Comparison of ENCODE assay signal across 30 cellular contexts in genomic region chrX:118878977-118879376, GRCh38. TPM values are rescaled to one million over a fixed set of nuclear protein-coding genes. Genes with fewer than 3 reads are reported as not detected.
"Had no signal": no experiment of that assay in that cellular context is flagged by ENCODE, and none has a peak within 500 bp of the region (broad histone marks: within the 10 kb centered on the region; RNA-seq: fewer than 3 reads in every experiment).

No MANE protein-coding gene starts in this region.

- H3K27me3 Mint-ChIP-seq: stimulated activated memory B cell treated with anti-CD40 and anti-IgM and Interleukin-4, amounts not matched to agents 10 μg/mL and 1 μg/mL and 100 μg/mL, for 72 hours; stimulated activated naive CD8-positive, alpha-beta T cell treated with anti-CD3 and anti-CD28 coated beads, Interleukin-15, amount 100 ng/mL, for 72 hours; type B pancreatic cell had no signal

- H3K9me3 ChIP-seq: stomach, suprapubic skin, testis, thoracic aorta, thyroid gland, tibial artery, tibial nerve, transverse colon, upper lobe of left lung, upper lobe of right lung, uterus, vagina had no signal

- DNase-seq: stimulated activated CD4-positive, alpha-beta T cell treated with anti-CD3 and anti-CD28 coated beads, Interleukin-2, amount 100 ng/mL, for 48 hours; stimulated activated CD4-positive, alpha-beta T cell treated with anti-CD3 and anti-CD28 coated beads, Interleukin-4, amount 100 ng/mL, for 1 hour; stimulated activated CD4-positive, alpha-beta T cell treated with anti-CD3 and anti-CD28 coated beads, Interleukin-4, amount 100 ng/mL, for 24 hours; stimulated activated CD4-positive, alpha-beta T cell treated with anti-CD3 and anti-CD28 coated beads, Interleukin-4, amount 100 ng/mL, for 4 hours; stimulated activated CD8-positive, alpha-beta memory T cell treated with anti-CD3 and anti-CD28 coated beads, Interleukin-4, amount 100 ng/mL, for 48 hours; stimulated activated naive B cell treated with anti-CD40 and anti-IgM and Interleukin-4, amounts not matched to agents 10 μg/mL and 1 μg/mL and 100 μg/mL, for 72 hours; stimulated activated naive CD4-positive, alpha-beta T cell; stimulated activated naive CD4-positive, alpha-beta T cell treated with Interleukin-2 at 50 U/mL for 16 hours; stimulated activated naive CD8-positive, alpha-beta T cell treated with anti-CD3 and anti-CD28 coated beads, Interleukin-15, Interleukin-2, amounts not matched to agents 100 U/mL and 50 U/mL, for 24 hours; stomach; substantia nigra; testis; thyroid gland; tibial artery; transverse colon; trophoblast cell; upper lobe of right lung; uterus had no signal

- H3K27ac ChIP-seq: stomach, suprapubic skin, testis, thoracic aorta, thyroid gland, tibial artery, tibial nerve, transverse colon, upper lobe of left lung, upper lobe of right lung, uterus, vagina had no signal

- H3K36me3 ChIP-seq: stomach, suprapubic skin, thoracic aorta, thyroid gland, tibial artery, tibial nerve, transverse colon, upper lobe of left lung, upper lobe of right lung, uterus, vagina had no signal

- H3K4me3 ChIP-seq: stomach, suprapubic skin, testis, thoracic aorta, thyroid gland, tibial artery, tibial nerve, transverse colon, upper lobe of left lung, upper lobe of right lung, uterus, vagina had no signal

- H3K4me1 ChIP-seq: stomach, suprapubic skin, testis, tibial artery, tibial nerve, transverse colon, upper lobe of left lung, upper lobe of right lung, uterus, vagina had no signal

- FAIRE-seq: urothelium cell line had no signal

- ATAC-seq: stimulated activated effector memory CD8-positive, alpha-beta T cell treated with anti-CD3 and anti-CD28 coated beads, Interleukin-12 subunit alpha, Interleukin-12 subunit beta, amount 100 ng/mL, for 72 hours; stimulated activated memory B cell treated with anti-CD40 and anti-IgM and Interleukin-4, amounts not matched to agents 10 μg/mL and 1 μg/mL and 100 μg/mL, for 72 hours; stimulated activated naive B cell treated with anti-CD40 and anti-IgM and Interleukin-4, amounts not matched to agents 10 μg/mL and 1 μg/mL and 100 μg/mL, for 72 hours; stimulated activated naive CD8-positive, alpha-beta T cell treated with anti-CD3 and anti-CD28 coated beads, Interleukin-15, amount 100 ng/mL, for 72 hours; stimulated activated naive CD8-positive, alpha-beta T cell treated with anti-CD3 and anti-CD28 coated beads, Interleukin-15, Interleukin-2, amounts not matched to agents 100 U/mL and 50 U/mL, for 24 hours; upper lobe of right lung had no signal

- H3K27ac Mint-ChIP-seq: stimulated activated effector memory CD8-positive, alpha-beta T cell treated with anti-CD3 and anti-CD28 coated beads, Interleukin-12 subunit alpha, Interleukin-12 subunit beta, amount 100 ng/mL, for 72 hours; stimulated activated memory B cell treated with anti-CD40 and anti-IgM and Interleukin-4, amounts not matched to agents 10 μg/mL and 1 μg/mL and 100 μg/mL, for 72 hours; stimulated activated naive B cell treated with anti-CD40 and anti-IgM and Interleukin-4, amounts not matched to agents 10 μg/mL and 1 μg/mL and 100 μg/mL, for 72 hours; stimulated activated naive CD8-positive, alpha-beta T cell treated with anti-CD3 and anti-CD28 coated beads, Interleukin-15, amount 100 ng/mL, for 72 hours; stimulated activated naive CD8-positive, alpha-beta T cell treated with anti-CD3 and anti-CD28 coated beads, Interleukin-15, Interleukin-2, amounts not matched to agents 100 ng/mL and 50 ng/mL, for 24 hours; type B pancreatic cell had no signal

- H3K4me3 Mint-ChIP-seq: stimulated activated effector memory CD8-positive, alpha-beta T cell treated with anti-CD3 and anti-CD28 coated beads, Interleukin-12 subunit alpha, Interleukin-12 subunit beta, amount 100 ng/mL, for 72 hours; stimulated activated memory B cell treated with anti-CD40 and anti-IgM and Interleukin-4, amounts not matched to agents 10 μg/mL and 1 μg/mL and 100 μg/mL, for 72 hours; stimulated activated naive B cell treated with anti-CD40 and anti-IgM and Interleukin-4, amounts not matched to agents 10 μg/mL and 1 μg/mL and 100 μg/mL, for 72 hours; stimulated activated naive CD8-positive, alpha-beta T cell treated with anti-CD3 and anti-CD28 coated beads, Interleukin-15, amount 100 ng/mL, for 72 hours; stimulated activated naive CD8-positive, alpha-beta T cell treated with anti-CD3 and anti-CD28 coated beads, Interleukin-15, Interleukin-2, amounts not matched to agents 100 ng/mL and 50 ng/mL, for 24 hours; type B pancreatic cell had no signal

- H3K4me1 Mint-ChIP-seq: stimulated activated effector memory CD8-positive, alpha-beta T cell treated with anti-CD3 and anti-CD28 coated beads, Interleukin-12 subunit alpha, Interleukin-12 subunit beta, amount 100 ng/mL, for 72 hours; stimulated activated memory B cell treated with anti-CD40 and anti-IgM and Interleukin-4, amounts not matched to agents 10 μg/mL and 1 μg/mL and 100 μg/mL, for 72 hours; stimulated activated naive B cell treated with anti-CD40 and anti-IgM and Interleukin-4, amounts not matched to agents 10 μg/mL and 1 μg/mL and 100 μg/mL, for 72 hours; stimulated activated naive CD8-positive, alpha-beta T cell treated with anti-CD3 and anti-CD28 coated beads, Interleukin-15, amount 100 ng/mL, for 72 hours had no signal

- H3K36me3 Mint-ChIP-seq: stimulated activated effector memory CD8-positive, alpha-beta T cell treated with anti-CD3 and anti-CD28 coated beads, Interleukin-12 subunit alpha, Interleukin-12 subunit beta, amount 100 ng/mL, for 72 hours; stimulated activated memory B cell treated with anti-CD40 and anti-IgM and Interleukin-4, amounts not matched to agents 10 μg/mL and 1 μg/mL and 100 μg/mL, for 72 hours; stimulated activated naive B cell treated with anti-CD40 and anti-IgM and Interleukin-4, amounts not matched to agents 10 μg/mL and 1 μg/mL and 100 μg/mL, for 72 hours; type B pancreatic cell had no signal

- H3K9me3 Mint-ChIP-seq: stimulated activated effector memory CD8-positive, alpha-beta T cell treated with anti-CD3 and anti-CD28 coated beads, Interleukin-12 subunit alpha, Interleukin-12 subunit beta, amount 100 ng/mL, for 72 hours; stimulated activated memory B cell treated with anti-CD40 and anti-IgM and Interleukin-4, amounts not matched to agents 10 μg/mL and 1 μg/mL and 100 μg/mL, for 72 hours; stimulated activated naive CD8-positive, alpha-beta T cell treated with anti-CD3 and anti-CD28 coated beads, Interleukin-15, amount 100 ng/mL, for 72 hours; stimulated activated naive CD8-positive, alpha-beta T cell treated with anti-CD3 and anti-CD28 coated beads, Interleukin-15, Interleukin-2, amounts not matched to agents 100 ng/mL and 50 ng/mL, for 24 hours; type B pancreatic cell had no signal

- H3K27me3 ChIP-seq: stomach, suprapubic skin, testis, thyroid gland, tibial artery, tibial nerve, transverse colon, upper lobe of left lung, upper lobe of right lung, uterus, vagina had no signal

RNA-seq across cellular contexts. Expression of gene ZCCHC12, which starts 55.4 kb away (rescaled TPM):
- total RNA-seq: suprapubic skin, thoracic aorta, tibial nerve, ureter had no signal
